Comparison of ENCODE assay signal across 1 cellular context in genomic region chr22:42948205-42948804, GRCh38.
TF ChIP-seq lines count a peak whose summit lies in the region.

No MANE protein-coding gene starts in this region.

TF ChIP-seq in HCT116, 20 proteins besides CTCF, POLR2A, EP300 and RAD21:
- TF ChIP-seq EZH2 (IDR thresholded peaks at IDR 0.05) = no peak
- no peak for TF ChIP-seq FOSL1 (IDR thresholded peaks at IDR 0.05; ENCODE audit: low read depth)
- TF ChIP-seq ZNF274 (IDR thresholded peaks at IDR 0.05; ENCODE audit: low read depth, low read length) = no peak
- TF ChIP-seq JUND (IDR thresholded peaks at IDR 0.05) = no peak
- TF ChIP-seq TCF7L2 (IDR thresholded peaks at IDR 0.05; ENCODE audit: borderline replicate concordance, extremely low read depth, insufficient read depth, insufficient read length) = peak; percentile 14
